In the genomic region with DNA sequence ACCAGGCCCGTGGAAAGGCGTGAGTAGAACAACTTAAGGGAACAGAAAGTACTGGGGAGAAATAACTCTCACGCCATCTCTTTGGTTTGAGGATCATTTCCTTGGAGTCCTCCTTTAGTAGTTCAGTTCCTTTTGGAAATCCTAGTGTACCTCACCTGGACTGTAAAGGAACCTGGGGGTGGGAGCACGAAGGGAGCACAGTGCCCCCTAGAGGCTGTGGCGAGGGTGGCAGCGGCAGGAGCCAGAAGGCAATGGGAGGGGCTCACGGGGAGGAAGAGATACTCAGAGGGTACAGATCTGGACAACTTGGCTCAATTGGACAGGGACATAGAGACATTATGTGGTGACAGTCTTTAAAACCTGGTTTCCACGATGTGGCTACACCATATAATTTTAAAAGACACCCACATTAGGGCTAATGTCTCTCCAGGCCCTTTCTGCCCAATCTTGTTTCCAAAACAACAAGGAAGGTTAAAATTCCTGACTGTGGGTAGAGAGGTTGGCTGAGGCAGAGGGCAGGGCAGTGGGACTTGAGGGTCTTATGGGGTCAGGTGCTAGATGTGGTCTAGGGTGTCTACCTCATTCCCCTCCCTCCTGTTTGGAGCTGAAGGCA, we compare ENCODE assay signal across 8 cellular contexts.
A peak's percentile ranks its signal among the peaks of the same experiment; 100 is the strongest.
DNase-seq lines count a peak whose midpoint lies in the region; ATAC-seq and TF ChIP-seq lines count a peak whose summit lies in the region.

No MANE protein-coding gene starts in this region.

- no peaks in the 10 kb centered on the region for H3K4me1 Mint-ChIP-seq in activated T-helper 2 cell treated with anti-CD3 and anti-CD28 coated beads, Interferon-gamma antibody, Interleukin-2, Interleukin-4, amounts not matched to agents 10 μg/mL and 5 μg/mL and 100 μg/mL, durations not matched to agents 14 hours and 24 hours and 36 hours (ENCODE audit: low read depth)

- no peaks in the 10 kb centered on the region for H3K9me3 Mint-ChIP-seq in activated T-helper 2 cell treated with anti-CD3 and anti-CD28 coated beads, Interferon-gamma antibody, Interleukin-2, Interleukin-4, amounts not matched to agents 10 μg/mL and 5 μg/mL and 100 μg/mL, durations not matched to agents 14 hours and 24 hours and 36 hours

- peaks cover 16% of the 10 kb centered on the region for H3K4me1 ChIP-seq in OCI-LY1 (ENCODE audit: insufficient read depth, low read length, severe bottlenecking)
- H3K4me1 ChIP-seq in heart right ventricle: peaks cover 0 to 15% (median 8%) of the 10 kb centered on the region in 9 donors

- no peaks in the 10 kb centered on the region for H4K20me1 ChIP-seq in OCI-LY1 (ENCODE audit: insufficient read depth, low read length)

- no peaks in the 10 kb centered on the region for H3K79me2 ChIP-seq in OCI-LY1 (ENCODE audit: insufficient read depth, low read length)

- 44 to 45% methylated on average over 8 of the region's 8 CpGs for WGBS in heart right ventricle, 2 donors

- H3K27me3 ChIP-seq in OCI-LY1 (ENCODE audit: insufficient read depth, low read length) (no peaks in the 10 kb centered on the region), heart right ventricle (no peaks in the 10 kb centered on the region)

- TF ChIP-seq CTCF in OCI-LY1 (IDR thresholded peaks at IDR 0.05; ENCODE audit: low read length) (peak; percentile 96), heart right ventricle (IDR thresholded peaks at IDR 0.05) (peak; percentile 63 to 87 (median 85))

- peak; percentile 62 for DNase-seq in DMS 273 (lab: John Stamatoyannopoulos, UW; ENCODE audit: unreplicated experiment)
- DNase-seq in DMS 273 treated with DMSO at 0.1 percent for 48 hours (lab: John Stamatoyannopoulos, UW): no peak
- peak; percentile 46 for DNase-seq in activated T-helper 2 cell treated with anti-CD3 and anti-CD28 coated beads, Interferon-gamma antibody, Interleukin-2, Interleukin-4, amounts not matched to agents 10 μg/mL and 5 μg/mL and 100 μg/mL, durations not matched to agents 14 hours and 24 hours and 36 hours (ENCODE audit: low spot score)
- peak; percentile 27 to 62 for DNase-seq in heart right ventricle
- peak; percentile 31 to 38 for DNase-seq in stimulated activated CD4-positive, alpha-beta T cell treated with anti-CD3 and anti-CD28 coated beads, Interleukin-15, amount 100 ng/mL, for 1 hour (ENCODE audit: low read depth in 1 of 2, low spot score in 1 of 2)
- no peak for DNase-seq in SHP77 treated with DMSO at 0.1 percent for 48 hours (lab: John Stamatoyannopoulos, UW)

- intact Hi-C loops in activated T-helper 2 cell treated with anti-CD3 and anti-CD28 coated beads, Interferon-gamma antibody, Interleukin-2, Interleukin-4, amounts not matched to agents 10 μg/mL and 5 μg/mL and 100 μg/mL, durations not matched to agents 14 hours and 24 hours and 36 hours (cut with micrococcal nuclease): loop anchor here (2.0 to 10.0 kb wide), 2 partner anchors 237 to 331 kb away; no protein-coding TSS in a partner anchor
- intact Hi-C loops in heart right ventricle (cut with DNase I): loop anchor here in 9 of 10 donors (1.0 to 10.0 kb wide), 6 partner anchors 111 to 519 kb away; no protein-coding TSS in a partner anchor

- H3K36me3 Mint-ChIP-seq in activated T-helper 2 cell treated with anti-CD3 and anti-CD28 coated beads, Interferon-gamma antibody, Interleukin-2, Interleukin-4, amounts not matched to agents 10 μg/mL and 5 μg/mL and 100 μg/mL, durations not matched to agents 14 hours and 24 hours and 36 hours (ENCODE audit: low read depth): no peaks in the 10 kb centered on the region

- no peak overlapping the region for H2AFZ ChIP-seq in OCI-LY1 (ENCODE audit: low read length)

- H3K9ac ChIP-seq in OCI-LY1 (ENCODE audit: low read length): no peak overlapping the region

- no peak overlapping the region for H3K4me3 Mint-ChIP-seq in activated T-helper 2 cell treated with anti-CD3 and anti-CD28 coated beads, Interferon-gamma antibody, Interleukin-2, Interleukin-4, amounts not matched to agents 10 μg/mL and 5 μg/mL and 100 μg/mL, durations not matched to agents 14 hours and 24 hours and 36 hours (ENCODE audit: low read depth)

- H3K4me3 ChIP-seq in OCI-LY1 (ENCODE audit: low read depth, low read length, poor library complexity, severe bottlenecking) (no peak overlapping the region), heart right ventricle (no peak overlapping the region)

- H3F3A ChIP-seq in OCI-LY1 (ENCODE audit: insufficient read depth, low read length): no peaks in the 10 kb centered on the region

- no peak overlapping the region for H3K27ac Mint-ChIP-seq in activated T-helper 2 cell treated with anti-CD3 and anti-CD28 coated beads, Interferon-gamma antibody, Interleukin-2, Interleukin-4, amounts not matched to agents 10 μg/mL and 5 μg/mL and 100 μg/mL, durations not matched to agents 14 hours and 24 hours and 36 hours

- ATAC-seq in HG02885 (IDR thresholded peaks at IDR 0.05; ENCODE audit: poor library complexity, unreplicated experiment): peak; percentile 54
- peak in 6 of 8 donors; percentile 43 to 81 (median 60) for ATAC-seq in heart right ventricle

- no peak overlapping the region for H3K4me2 ChIP-seq in OCI-LY1 (ENCODE audit: low read length)

- no peaks in the 10 kb centered on the region for H3K27me3 Mint-ChIP-seq in activated T-helper 2 cell treated with anti-CD3 and anti-CD28 coated beads, Interferon-gamma antibody, Interleukin-2, Interleukin-4, amounts not matched to agents 10 μg/mL and 5 μg/mL and 100 μg/mL, durations not matched to agents 14 hours and 24 hours and 36 hours (ENCODE audit: low read depth)

- no peaks in the 10 kb centered on the region for H3K36me3 ChIP-seq in OCI-LY1 (ENCODE audit: insufficient read depth, low read length)
- H3K36me3 ChIP-seq in heart right ventricle: peaks cover 0 to 33% (median 0%) of the 10 kb centered on the region in 9 donors

- no peaks in the 10 kb centered on the region for H3K9me2 ChIP-seq in OCI-LY1 (ENCODE audit: low read depth, low read length)

- H3K27ac ChIP-seq in OCI-LY1 (ENCODE audit: low read depth, low read length, poor library complexity, severe bottlenecking) (no peak overlapping the region), heart right ventricle (no peak overlapping the region)

- no peaks in the 10 kb centered on the region for H3K9me3 ChIP-seq in OCI-LY1 (ENCODE audit: low read length)
- no peaks in the 10 kb centered on the region for H3K9me3 ChIP-seq in heart right ventricle

Comparison
In these comparisons a context has a peak if more than half of its experiments do, and no peak if none do; other contexts are left out.
1. DNase-seq: peak in DMS 273 (single experiment), activated T-helper 2 cell treated with anti-CD3 and anti-CD28 coated beads, Interferon-gamma antibody, Interleukin-2, Interleukin-4, amounts not matched to agents 10 μg/mL and 5 μg/mL and 100 μg/mL, durations not matched to agents 14 hours and 24 hours and 36 hours (single experiment), heart right ventricle (2 of 2) and stimulated activated CD4-positive, alpha-beta T cell treated with anti-CD3 and anti-CD28 coated beads, Interleukin-15, amount 100 ng/mL, for 1 hour (2 of 2); none in DMS 273 treated with DMSO at 0.1 percent for 48 hours (single experiment) and SHP77 treated with DMSO at 0.1 percent for 48 hours (single experiment).